8 cellular contexts compared by ENCODE assay signal in genomic region chr3:127456471-127457093, GRCh38.
A peak's percentile ranks its signal among the peaks of the same experiment; 100 is the strongest.
DNase-seq lines count a peak whose midpoint lies in the region; ATAC-seq and TF ChIP-seq lines count a peak whose summit lies in the region.

No MANE protein-coding gene starts in this region.

- H3K36me3 Mint-ChIP-seq in effector memory CD8-positive, alpha-beta T cell (ENCODE audit: insufficient read depth), result no peaks in the 10 kb centered on the region
- H3K36me3 Mint-ChIP-seq in neural crest cell (ENCODE audit: low read depth), result no peaks in the 10 kb centered on the region
- no peaks in the 10 kb centered on the region for H3K36me3 Mint-ChIP-seq in activated CD4-positive, alpha-beta memory T cell treated with anti-CD3 and anti-CD28 coated beads for 36 hours

- peak overlapping the region; percentile 20 to 39 for H3K4me3 Mint-ChIP-seq in effector memory CD8-positive, alpha-beta T cell
- H3K4me3 Mint-ChIP-seq in neural crest cell, result peak overlapping the region; percentile 57
- no peak overlapping the region for H3K4me3 Mint-ChIP-seq in activated CD4-positive, alpha-beta memory T cell treated with anti-CD3 and anti-CD28 coated beads for 36 hours

- peaks cover 77 to 96% of the 10 kb centered on the region in 2 donors for H3K27me3 Mint-ChIP-seq in effector memory CD8-positive, alpha-beta T cell
- peaks cover 49% of the 10 kb centered on the region for H3K27me3 Mint-ChIP-seq in neural crest cell (ENCODE audit: low read depth)
- H3K27me3 Mint-ChIP-seq in activated CD4-positive, alpha-beta memory T cell treated with anti-CD3 and anti-CD28 coated beads for 36 hours, result peaks cover 62% of the 10 kb centered on the region

- peaks cover 11 to 15% of the 10 kb centered on the region in 2 donors for H3K4me1 Mint-ChIP-seq in effector memory CD8-positive, alpha-beta T cell (ENCODE audit: low read depth in 2 of 2)
- H3K4me1 Mint-ChIP-seq in neural crest cell, result peaks cover 38% of the 10 kb centered on the region
- peaks cover 16% of the 10 kb centered on the region for H3K4me1 Mint-ChIP-seq in activated CD4-positive, alpha-beta memory T cell treated with anti-CD3 and anti-CD28 coated beads for 36 hours (ENCODE audit: low read depth)

- no peak for TF ChIP-seq CTCF in neural crest cell (conservative IDR thresholded peaks at IDR 0.05)

- H3K9me3 ChIP-seq in HUES6 (ENCODE audit: control insufficient read depth, insufficient read depth, low read depth, low read length), result no peaks in the 10 kb centered on the region

- H3K27ac Mint-ChIP-seq in effector memory CD8-positive, alpha-beta T cell, result no peak overlapping the region
- no peak overlapping the region for H3K27ac Mint-ChIP-seq in neural crest cell (ENCODE audit: unreplicated experiment)
- no peak overlapping the region for H3K27ac Mint-ChIP-seq in activated CD4-positive, alpha-beta memory T cell treated with anti-CD3 and anti-CD28 coated beads for 36 hours

- peaks cover 18% of the 10 kb centered on the region for H3K4me1 ChIP-seq in HUES6 (ENCODE audit: control insufficient read depth, insufficient read depth, low read length)

- peaks cover 69% of the 10 kb centered on the region for H3K27me3 ChIP-seq in HUES6 (ENCODE audit: control insufficient read depth, insufficient read depth, low read length)

- DNase-seq in DMS153 (lab: John Stamatoyannopoulos, UW), result peak; percentile 43
- DNase-seq in effector memory CD8-positive, alpha-beta T cell, result no peak
- DNase-seq in neural crest cell (ENCODE audit: low read depth, low spot score), result no peak
- no peak for DNase-seq in activated CD4-positive, alpha-beta memory T cell treated with anti-CD3 and anti-CD28 coated beads for 36 hours
- no peak for DNase-seq in cerebellar nuclear complex (lab: John Stamatoyannopoulos, UW)
- DNase-seq in OCI-M1 (lab: John Stamatoyannopoulos, UW), result no peak

- ATAC-seq in effector memory CD8-positive, alpha-beta T cell (replicated peaks), result no peak
- ATAC-seq in HG03097 (IDR thresholded peaks at IDR 0.05; ENCODE audit: low FRiP score, unreplicated experiment), result no peak

- intact Hi-C loops in activated CD4-positive, alpha-beta memory T cell treated with anti-CD3 and anti-CD28 coated beads for 36 hours (cut with micrococcal nuclease), result loop anchor here (2.0 to 5.0 kb wide), 3 partner anchors 26 to 704 kb away; partner anchors contain the start of gene PLXNA1

- POLR2A ChIA-PET in activated CD4-positive, alpha-beta memory T cell treated with anti-CD3 and anti-CD28 coated beads for 36 hours (lab: Charles Lee), result no interaction called here

- peaks cover 0 to 2% of the 10 kb centered on the region in 2 donors for H3K9me3 Mint-ChIP-seq in effector memory CD8-positive, alpha-beta T cell
- H3K9me3 Mint-ChIP-seq in neural crest cell, result no peaks in the 10 kb centered on the region
- H3K9me3 Mint-ChIP-seq in activated CD4-positive, alpha-beta memory T cell treated with anti-CD3 and anti-CD28 coated beads for 36 hours, result no peaks in the 10 kb centered on the region

- no peaks in the 10 kb centered on the region for H3K36me3 ChIP-seq in HUES6 (ENCODE audit: control insufficient read depth, insufficient read depth, low read length)

- no peak overlapping the region for H3K9ac ChIP-seq in HUES6 (ENCODE audit: low read length)

- H3K4me3 ChIP-seq in HUES6 (ENCODE audit: low read depth, low read length), result peak overlapping the region; percentile 68

- H3K27ac ChIP-seq in HUES6 (ENCODE audit: low read depth, low read length), result no peak overlapping the region

- CTCF ChIA-PET in activated CD4-positive, alpha-beta memory T cell treated with anti-CD3 and anti-CD28 coated beads for 36 hours (lab: Charles Lee), result interaction anchor here (0.8 to 1.5 kb wide), 10 partner anchors 9 to 783 kb away, joined by 3 to 11 read pairs (median 4); partner anchors contain the start of gene PLXNA1
